In the genomic region with DNA sequence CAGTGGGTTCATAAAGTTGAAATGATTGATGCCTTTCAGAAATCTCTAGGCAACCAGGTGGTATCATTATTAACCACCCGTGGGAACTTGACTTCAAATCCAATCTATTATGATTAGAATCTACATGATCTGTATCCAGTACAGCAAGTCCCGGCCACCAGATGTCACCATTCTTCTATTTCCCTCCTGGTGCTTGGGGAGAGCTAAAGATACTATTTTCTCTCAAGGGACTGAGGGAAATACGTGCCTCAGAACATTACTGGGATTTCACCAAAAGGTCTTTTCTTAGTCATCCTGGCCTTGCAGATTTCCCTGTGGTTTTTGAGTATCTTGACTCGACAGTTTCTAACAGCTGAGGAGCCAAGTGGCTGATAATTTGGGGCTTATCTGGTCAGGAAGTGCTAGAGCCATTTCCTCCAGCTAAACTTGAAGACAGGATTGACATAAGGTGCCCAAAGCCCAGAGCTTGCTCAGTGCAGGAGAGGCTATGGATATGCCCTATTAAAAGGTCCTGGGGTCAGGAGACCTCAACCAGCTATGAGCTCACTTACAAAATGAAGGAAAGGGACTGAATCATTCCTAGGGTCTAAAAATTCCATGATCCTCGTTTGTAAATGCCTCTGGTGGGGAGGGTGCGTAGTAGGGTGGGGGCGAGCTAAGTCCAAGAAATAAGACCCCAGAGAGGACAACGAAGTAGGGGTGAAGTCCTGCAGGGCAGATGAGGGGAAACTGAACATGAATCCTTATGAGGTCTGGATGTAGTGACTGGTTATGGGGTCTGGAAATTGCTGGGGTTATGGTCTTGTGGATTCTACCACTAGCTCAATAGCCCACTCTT, we compare ENCODE assay signal across 8 cellular contexts.
DNase-seq lines count a peak whose midpoint lies in the region; ATAC-seq and TF ChIP-seq lines count a peak whose summit lies in the region.

No MANE protein-coding gene starts in this region.

- peaks cover 36% of the 10 kb centered on the region for H3K4me1 Mint-ChIP-seq in activated naive CD4-positive, alpha-beta T cell treated with anti-CD3 and anti-CD28 coated beads, Interleukin-2, amount 50 U/mL, for 24 hours
- peaks cover 19% of the 10 kb centered on the region for H3K4me1 Mint-ChIP-seq in glutamatergic neuron (ENCODE audit: low read depth, unreplicated experiment)

- intact Hi-C loops in posterior vena cava (cut with DNase I) = loop anchor here in 1 of 2 donors (5.0 kb wide), 1 partner anchor 294 kb away; no protein-coding TSS in a partner anchor

- H3K4me2 ChIP-seq in SK-N-SH = peak overlapping the region; percentile 57

- H3K4me1 ChIP-seq in SK-N-SH (ENCODE audit: control insufficient read depth in 1 of 2, insufficient read depth in 2 of 2, low read depth in 1 of 2, low read length in 1 of 2) = peaks cover 0 to 28% of the 10 kb centered on the region in 2 experiments; a peak in 2 of 4 replicates

- POLR2A ChIA-PET in SK-N-SH (lab: Yijun Ruan, JAX) = interaction anchor here (0.8 to 4.2 kb wide), 5 partner anchors 127 to 342 kb away, joined by 3 to 27 read pairs (median 3); no protein-coding TSS in a partner anchor

- no peak for TF ChIP-seq EP300 in SK-N-SH (IDR thresholded peaks at IDR 0.05; ENCODE audit: borderline replicate concordance in 1 of 2, low read depth in 1 of 2, low read length in 1 of 2)

- no peaks in the 10 kb centered on the region for H3K9me2 ChIP-seq in SK-N-SH

- H3K4me3 ChIP-seq in GM08714 (ENCODE audit: low read length) = peak overlapping the region; percentile 84; the same call in 1 of the 2 replicates
- no peak overlapping the region; a peak in 1 of 4 replicates for H3K4me3 ChIP-seq in SK-N-SH (ENCODE audit: low read depth in 2 of 2, low read length in 1 of 2)

- TF ChIP-seq RAD21 in SK-N-SH (IDR thresholded peaks at IDR 0.05; ENCODE audit: low read length) = peak; percentile 97

- H3F3A ChIP-seq in SK-N-SH (replicated peaks; ENCODE audit: insufficient read depth) = peaks cover 7% of the 10 kb centered on the region

- H2AFZ ChIP-seq in SK-N-SH (ENCODE audit: low read depth) = peak overlapping the region; percentile 73

- H3K4me3 Mint-ChIP-seq in activated naive CD4-positive, alpha-beta T cell treated with anti-CD3 and anti-CD28 coated beads, Interleukin-2, amount 50 U/mL, for 24 hours = peak overlapping the region; percentile 98
- peak overlapping the region; percentile 43 for H3K4me3 Mint-ChIP-seq in glutamatergic neuron (ENCODE audit: unreplicated experiment)

- peak; percentile 31 for ATAC-seq in HG02571 (IDR thresholded peaks at IDR 0.05; ENCODE audit: unreplicated experiment)

- no peaks in the 10 kb centered on the region for H3K36me3 Mint-ChIP-seq in activated naive CD4-positive, alpha-beta T cell treated with anti-CD3 and anti-CD28 coated beads, Interleukin-2, amount 50 U/mL, for 24 hours
- no peaks in the 10 kb centered on the region for H3K36me3 Mint-ChIP-seq in glutamatergic neuron (ENCODE audit: unreplicated experiment)

- H3K27ac ChIP-seq in SK-N-SH (ENCODE audit: low read depth in 2 of 2, low read length in 1 of 2) = peak overlapping the region in 1 of 2 experiments; percentile 62; a peak in 2 of 4 replicates

- H3K27ac Mint-ChIP-seq in activated naive CD4-positive, alpha-beta T cell treated with anti-CD3 and anti-CD28 coated beads, Interleukin-2, amount 50 U/mL, for 24 hours = peak overlapping the region; percentile 52
- peak overlapping the region; percentile 7 for H3K27ac Mint-ChIP-seq in glutamatergic neuron (ENCODE audit: unreplicated experiment)

- 41% methylated on average over 8 of the region's 8 CpGs for WGBS in SK-N-SH (ENCODE audit: low lambda C conversion rate)

- H3K27me3 ChIP-seq in SK-N-SH (ENCODE audit: insufficient read depth) = no peaks in the 10 kb centered on the region

- no peaks in the 10 kb centered on the region for H3K27me3 Mint-ChIP-seq in activated naive CD4-positive, alpha-beta T cell treated with anti-CD3 and anti-CD28 coated beads, Interleukin-2, amount 50 U/mL, for 24 hours
- peaks cover 12% of the 10 kb centered on the region for H3K27me3 Mint-ChIP-seq in glutamatergic neuron (ENCODE audit: unreplicated experiment)

- TF ChIP-seq CTCF in SK-N-SH (IDR thresholded peaks at IDR 0.05) (peak; percentile 89), glutamatergic neuron (IDR thresholded peaks at IDR 0.05; ENCODE audit: partially characterized antibody, unreplicated experiment) (peak; percentile 32)

- CTCF ChIA-PET in SK-N-SH (lab: Yijun Ruan, JAX) = interaction anchor here (0.7 to 9.8 kb wide), 59 partner anchors 9 to 768 kb away, joined by 3 to 175 read pairs (median 4); partner anchors contain the start of gene MGAT5

- peaks cover 22% of the 10 kb centered on the region for H3K79me2 ChIP-seq in SK-N-SH (ENCODE audit: insufficient read depth)

- H3K9me3 ChIP-seq in SK-N-SH = no peaks in the 10 kb centered on the region

- DNase-seq in NAMALWA (ENCODE audit: low spot score) (peak; percentile 94), SK-N-SH (peak; percentile 79), glutamatergic neuron (peak; percentile 76), posterior vena cava (ENCODE audit: low spot score) (peak; percentile 94), ureter (ENCODE audit: low spot score) (peak; percentile 89)

- no peaks in the 10 kb centered on the region for H4K20me1 ChIP-seq in SK-N-SH (ENCODE audit: insufficient read depth)

- no peaks in the 10 kb centered on the region for H3K36me3 ChIP-seq in SK-N-SH (replicated peaks in 1 of 2; ENCODE audit: control insufficient read depth in 1 of 2, insufficient read depth in 2 of 2, low read length in 1 of 2)

- H3K9me3 Mint-ChIP-seq in activated naive CD4-positive, alpha-beta T cell treated with anti-CD3 and anti-CD28 coated beads, Interleukin-2, amount 50 U/mL, for 24 hours = no peaks in the 10 kb centered on the region
- peaks cover 13% of the 10 kb centered on the region for H3K9me3 Mint-ChIP-seq in glutamatergic neuron (ENCODE audit: unreplicated experiment)

- H3K9ac ChIP-seq in SK-N-SH = no peak overlapping the region

TF ChIP-seq in SK-N-SH, 30 proteins besides CTCF, POLR2A, EP300 and RAD21:
- TF ChIP-seq FOSL2 (IDR thresholded peaks at IDR 0.05; ENCODE audit: borderline replicate concordance, low read depth) (peak; percentile 50; the same call in 1 of the 2 replicates), GATA2 (CRISPR knock-in tag; IDR thresholded peaks at IDR 0.05) (peak; percentile 87), TCF12 (IDR thresholded peaks at IDR 0.05) (peak; percentile 51), RCOR1 (IDR thresholded peaks at IDR 0.05; ENCODE audit: low read length) (peak; percentile 67; the same call in 1 of the 2 replicates), SMC3 (IDR thresholded peaks at IDR 0.05; ENCODE audit: low read depth, low read length) (peak; percentile 98), ZBTB33 (IDR thresholded peaks at IDR 0.05; ENCODE audit: borderline replicate concordance, low read depth) (no peak), USF2 (IDR thresholded peaks at IDR 0.05; ENCODE audit: borderline replicate concordance, low read depth, low read length) (no peak), USF1 (IDR thresholded peaks at IDR 0.05; ENCODE audit: borderline replicate concordance, low read depth) (no peak), CHD2 (IDR thresholded peaks at IDR 0.05; ENCODE audit: low read length, partially characterized antibody) (peak; percentile 56), NFIC (IDR thresholded peaks at IDR 0.05; ENCODE audit: borderline replicate concordance) (peak; percentile 37), POLR2AphosphoS5 (IDR thresholded peaks at IDR 0.05; ENCODE audit: low read depth, low read length) (no peak), JUND (IDR thresholded peaks at IDR 0.05) (peak; percentile 21; the same call in 1 of the 2 replicates)
- TF ChIP-seq, protein P1, sequence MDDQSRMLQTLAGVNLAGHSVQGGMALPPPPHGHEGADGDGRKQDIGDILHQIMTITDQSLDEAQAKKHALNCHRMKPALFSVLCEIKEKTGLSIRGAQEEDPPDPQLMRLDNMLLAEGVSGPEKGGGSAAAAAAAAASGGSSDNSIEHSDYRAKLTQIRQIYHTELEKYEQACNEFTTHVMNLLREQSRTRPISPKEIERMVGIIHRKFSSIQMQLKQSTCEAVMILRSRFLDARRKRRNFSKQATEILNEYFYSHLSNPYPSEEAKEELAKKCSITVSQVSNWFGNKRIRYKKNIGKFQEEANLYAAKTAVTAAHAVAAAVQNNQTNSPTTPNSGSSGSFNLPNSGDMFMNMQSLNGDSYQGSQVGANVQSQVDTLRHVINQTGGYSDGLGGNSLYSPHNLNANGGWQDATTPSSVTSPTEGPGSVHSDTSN (IDR thresholded peaks at IDR 0.05) = peak; percentile 52
